ENCODE assay signal across 17 cellular contexts in genomic region chr16:81677375-81677737, GRCh38.
DNase-seq lines count a peak whose midpoint lies in the region; ATAC-seq and TF ChIP-seq lines count a peak whose summit lies in the region.
"Had no signal": no experiment of that assay in that cellular context is flagged by ENCODE, and none has a peak within 500 bp of the region (broad histone marks: within the 10 kb centered on the region; RNA-seq: fewer than 3 reads in every experiment).

No MANE protein-coding gene starts in this region.

- no peak overlapping the region for H3K4me3 ChIP-seq in SJSA1
- H3K4me3 ChIP-seq: GM23338, PC-9 had no signal

- peaks cover 0 to 7% of the 10 kb centered on the region in 2 donors for H3K36me3 Mint-ChIP-seq in activated naive CD4-positive, alpha-beta T cell treated with anti-CD3 and anti-CD28 coated beads, Interleukin-2, amount 50 U/mL, for 72 hours
- H3K36me3 Mint-ChIP-seq in activated naive CD4-positive, alpha-beta T cell treated with anti-CD3 and anti-CD28 coated beads for 36 hours (ENCODE audit: low read depth): peaks cover 3% of the 10 kb centered on the region
- H3K36me3 Mint-ChIP-seq in glutamatergic neuron (ENCODE audit: unreplicated experiment) (no peaks in the 10 kb centered on the region), type B pancreatic cell (peaks cover 9% of the 10 kb centered on the region)
- peaks cover 32% of the 10 kb centered on the region for H3K36me3 Mint-ChIP-seq in effector memory CD8-positive, alpha-beta T cell (ENCODE audit: insufficient read depth)

- no peaks in the 10 kb centered on the region for H3K4me1 Mint-ChIP-seq in activated naive CD4-positive, alpha-beta T cell treated with anti-CD3 and anti-CD28 coated beads for 36 hours (ENCODE audit: low read depth)
- H3K4me1 Mint-ChIP-seq in glutamatergic neuron (ENCODE audit: low read depth, unreplicated experiment) (peaks cover 5% of the 10 kb centered on the region), type B pancreatic cell (ENCODE audit: unreplicated experiment) (peaks cover 6% of the 10 kb centered on the region)
- peaks cover 18 to 26% of the 10 kb centered on the region in 2 donors for H3K4me1 Mint-ChIP-seq in effector memory CD8-positive, alpha-beta T cell (ENCODE audit: low read depth in 2 of 2)

- CTCF ChIA-PET in activated naive CD4-positive, alpha-beta T cell treated with anti-CD3 and anti-CD28 coated beads for 36 hours (lab: Charles Lee): no interaction called here

- ATAC-seq in activated naive CD4-positive, alpha-beta T cell treated with anti-CD3 and anti-CD28 coated beads, Interleukin-2, amount 50 U/mL, for 72 hours: no peak
- no peak for ATAC-seq in effector memory CD8-positive, alpha-beta T cell (replicated peaks)
- ATAC-seq: GM23338 had no signal

- peaks cover 29% of the 10 kb centered on the region for H3K36me3 ChIP-seq in SJSA1

- H3K9me3 Mint-ChIP-seq in activated naive CD4-positive, alpha-beta T cell treated with anti-CD3 and anti-CD28 coated beads, Interleukin-2, amount 50 U/mL, for 72 hours: no peaks in the 10 kb centered on the region
- no peaks in the 10 kb centered on the region for H3K9me3 Mint-ChIP-seq in activated naive CD4-positive, alpha-beta T cell treated with anti-CD3 and anti-CD28 coated beads for 36 hours
- H3K9me3 Mint-ChIP-seq in glutamatergic neuron (ENCODE audit: unreplicated experiment) (peaks cover 10% of the 10 kb centered on the region), type B pancreatic cell (no peaks in the 10 kb centered on the region)
- H3K9me3 Mint-ChIP-seq in effector memory CD8-positive, alpha-beta T cell: no peaks in the 10 kb centered on the region
- H3K9me3 Mint-ChIP-seq: GM23338 had no signal

- H3K27ac Mint-ChIP-seq in activated naive CD4-positive, alpha-beta T cell treated with anti-CD3 and anti-CD28 coated beads, Interleukin-2, amount 50 U/mL, for 72 hours: peak overlapping the region; percentile 31 to 69
- H3K27ac Mint-ChIP-seq in activated naive CD4-positive, alpha-beta T cell treated with anti-CD3 and anti-CD28 coated beads for 36 hours: no peak overlapping the region
- H3K27ac Mint-ChIP-seq in glutamatergic neuron (ENCODE audit: unreplicated experiment) (peak overlapping the region; percentile 39), type B pancreatic cell (peak overlapping the region; percentile 51)
- H3K27ac Mint-ChIP-seq in effector memory CD8-positive, alpha-beta T cell: peak overlapping the region in 1 of 2 donors; percentile 31
- H3K27ac Mint-ChIP-seq: GM23338 had no signal

- TF ChIP-seq CTCF in glutamatergic neuron (IDR thresholded peaks at IDR 0.05; ENCODE audit: partially characterized antibody, unreplicated experiment): no peak
- no peak for TF ChIP-seq CTCF in type B pancreatic cell (conservative IDR thresholded peaks at IDR 0.05)

- intact Hi-C loops in activated naive CD4-positive, alpha-beta T cell treated with anti-CD3 and anti-CD28 coated beads for 36 hours (cut with micrococcal nuclease): no loop called here

- H3K27ac ChIP-seq in SJSA1: peak overlapping the region; percentile 84
- H3K27ac ChIP-seq: PC-9 had no signal

- H3K27me3 ChIP-seq in SJSA1 (replicated peaks): no peaks in the 10 kb centered on the region

- H3K27me3 Mint-ChIP-seq in activated naive CD4-positive, alpha-beta T cell treated with anti-CD3 and anti-CD28 coated beads for 36 hours (ENCODE audit: low read depth): no peaks in the 10 kb centered on the region
- H3K27me3 Mint-ChIP-seq in glutamatergic neuron (ENCODE audit: unreplicated experiment) (peaks cover 15% of the 10 kb centered on the region), type B pancreatic cell (no peaks in the 10 kb centered on the region)
- H3K27me3 Mint-ChIP-seq in effector memory CD8-positive, alpha-beta T cell: no peaks in the 10 kb centered on the region

- no peak for DNase-seq in activated naive CD4-positive, alpha-beta T cell treated with anti-CD3 and anti-CD28 coated beads, Interleukin-2, amount 50 U/mL, for 72 hours (ENCODE audit: low spot score in 2 of 2)
- DNase-seq in activated naive CD4-positive, alpha-beta T cell treated with anti-CD3 and anti-CD28 coated beads for 36 hours: no peak
- DNase-seq in SJSA1 (ENCODE audit: low read depth in 1 of 2, low spot score in 2 of 2) (no peak), glutamatergic neuron (no peak), type B pancreatic cell (ENCODE audit: extremely low spot score, unreplicated experiment) (no peak), NCI-H446 (lab: John Stamatoyannopoulos, UW) (no peak)
- DNase-seq in effector memory CD8-positive, alpha-beta T cell: no peak
- DNase-seq: C1 segment of cervical spinal cord, DMS 273 treated with DMSO at 0.1 percent for 48 hours, GF-D8, KBM-7, NCI-H1436, NCI-H2029, NCI-H510A, NCI-H774, PC-9 had no signal

- no peak overlapping the region for H3K4me3 Mint-ChIP-seq in activated naive CD4-positive, alpha-beta T cell treated with anti-CD3 and anti-CD28 coated beads for 36 hours
- no peak overlapping the region for H3K4me3 Mint-ChIP-seq in glutamatergic neuron (ENCODE audit: unreplicated experiment)
- H3K4me3 Mint-ChIP-seq in type B pancreatic cell: no peak overlapping the region
- no peak overlapping the region for H3K4me3 Mint-ChIP-seq in effector memory CD8-positive, alpha-beta T cell
- H3K4me3 Mint-ChIP-seq: GM23338 had no signal

- no peaks in the 10 kb centered on the region for H3K9me3 ChIP-seq in SJSA1 (replicated peaks)

- peaks cover 38% of the 10 kb centered on the region for H3K4me1 ChIP-seq in SJSA1 (replicated peaks)
